ENCODE assay signal across 1 cellular context in the genomic region with DNA sequence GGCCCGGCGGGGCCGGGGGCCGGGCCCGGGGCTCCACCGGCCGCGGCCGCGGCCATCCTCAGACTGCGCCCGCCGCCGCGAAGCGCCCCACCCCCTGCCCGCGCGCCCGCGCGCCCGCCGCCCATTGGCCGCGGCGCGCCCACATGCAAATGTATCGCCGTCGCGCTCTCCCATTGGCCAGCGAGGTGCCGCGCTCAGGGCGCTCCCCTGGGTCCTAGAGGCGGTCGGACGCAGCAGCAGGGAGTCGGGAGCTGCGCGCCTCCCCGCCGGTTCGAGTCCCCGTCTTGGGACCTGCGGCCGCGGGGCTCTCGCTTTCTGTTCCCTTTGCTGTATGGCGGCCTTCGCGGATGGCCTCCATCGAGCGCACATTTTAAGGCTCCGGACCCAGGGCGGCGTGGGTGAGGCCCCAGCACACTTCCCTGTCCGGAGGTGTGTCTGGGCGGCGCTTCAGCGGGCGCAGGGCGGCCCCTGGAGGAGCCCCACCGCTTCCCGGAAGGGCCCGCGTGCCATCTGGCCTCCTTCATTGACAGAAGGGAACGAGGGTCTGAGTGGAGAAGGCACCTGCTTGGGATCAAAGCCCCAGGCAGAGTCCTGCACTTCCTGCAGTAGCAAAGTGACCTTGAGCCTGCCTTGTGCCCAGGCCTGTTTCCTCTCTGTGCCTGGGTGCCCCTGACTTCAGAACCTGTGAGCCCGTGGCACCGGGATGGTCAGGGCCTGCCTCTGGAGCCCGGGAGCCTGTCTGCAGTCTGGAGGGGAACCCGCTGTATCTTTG.
TF ChIP-seq lines count a peak whose summit lies in the region.

A gene with protein sequence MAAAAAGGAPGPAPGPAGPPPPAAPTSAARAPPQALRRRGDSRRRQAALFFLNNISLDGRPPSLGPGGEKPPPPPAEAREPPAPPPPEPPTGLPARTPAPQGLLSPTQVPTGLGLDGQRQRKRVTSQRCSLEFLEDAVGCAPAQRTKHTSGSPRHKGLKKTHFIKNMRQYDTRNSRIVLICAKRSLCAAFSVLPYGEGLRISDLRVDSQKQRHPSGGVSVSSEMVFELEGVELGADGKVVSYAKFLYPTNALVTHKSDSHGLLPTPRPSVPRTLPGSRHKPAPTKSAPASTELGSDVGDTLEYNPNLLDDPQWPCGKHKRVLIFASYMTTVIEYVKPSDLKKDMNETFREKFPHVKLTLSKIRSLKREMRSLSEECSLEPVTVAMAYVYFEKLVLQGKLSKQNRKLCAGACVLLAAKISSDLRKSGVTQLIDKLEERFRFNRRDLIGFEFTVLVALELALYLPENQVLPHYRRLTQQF (minus strand): TSS at position 65 of the 772 bp plus-strand sequence. CDS start 9 bp downstream, at position 56.

TF ChIP-seq in K562, 482 proteins besides CTCF, POLR2A, EP300 and RAD21 (continued from another document and continues in another):
- TF ChIP-seq, protein P1, sequence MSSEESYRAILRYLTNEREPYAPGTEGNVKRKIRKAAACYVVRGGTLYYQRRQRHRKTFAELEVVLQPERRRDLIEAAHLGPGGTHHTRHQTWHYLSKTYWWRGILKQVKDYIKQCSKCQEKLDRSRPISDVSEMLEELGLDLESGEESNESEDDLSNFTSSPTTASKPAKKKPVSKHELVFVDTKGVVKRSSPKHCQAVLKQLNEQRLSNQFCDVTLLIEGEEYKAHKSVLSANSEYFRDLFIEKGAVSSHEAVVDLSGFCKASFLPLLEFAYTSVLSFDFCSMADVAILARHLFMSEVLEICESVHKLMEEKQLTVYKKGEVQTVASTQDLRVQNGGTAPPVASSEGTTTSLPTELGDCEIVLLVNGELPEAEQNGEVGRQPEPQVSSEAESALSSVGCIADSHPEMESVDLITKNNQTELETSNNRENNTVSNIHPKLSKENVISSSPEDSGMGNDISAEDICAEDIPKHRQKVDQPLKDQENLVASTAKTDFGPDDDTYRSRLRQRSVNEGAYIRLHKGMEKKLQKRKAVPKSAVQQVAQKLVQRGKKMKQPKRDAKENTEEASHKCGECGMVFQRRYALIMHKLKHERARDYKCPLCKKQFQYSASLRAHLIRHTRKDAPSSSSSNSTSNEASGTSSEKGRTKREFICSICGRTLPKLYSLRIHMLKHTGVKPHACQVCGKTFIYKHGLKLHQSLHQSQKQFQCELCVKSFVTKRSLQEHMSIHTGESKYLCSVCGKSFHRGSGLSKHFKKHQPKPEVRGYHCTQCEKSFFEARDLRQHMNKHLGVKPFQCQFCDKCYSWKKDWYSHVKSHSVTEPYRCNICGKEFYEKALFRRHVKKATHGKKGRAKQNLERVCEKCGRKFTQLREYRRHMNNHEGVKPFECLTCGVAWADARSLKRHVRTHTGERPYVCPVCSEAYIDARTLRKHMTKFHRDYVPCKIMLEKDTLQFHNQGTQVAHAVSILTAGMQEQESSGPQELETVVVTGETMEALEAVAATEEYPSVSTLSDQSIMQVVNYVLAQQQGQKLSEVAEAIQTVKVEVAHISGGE (CRISPR knock-in tag; IDR thresholded peaks at IDR 0.05) = peak in 1 of 3 experiments; percentile 55; a peak in 1 of 6 replicates
- TF ChIP-seq ZKSCAN1 (IDR thresholded peaks at IDR 0.05; ENCODE audit: low read depth, low read length) = peak; percentile 37; the same call in 1 of the 2 replicates
- 0 out of 2 replicates have a peak, but pooled peaks have one; percentile 22 for TF ChIP-seq KAT7 (CRISPR knock-in tag; IDR thresholded peaks at IDR 0.05; ENCODE audit: borderline replicate concordance)
- TF ChIP-seq SUPT5H (IDR thresholded peaks at IDR 0.05) = 0 out of 2 replicates have a peak, but pooled peaks have one; percentile 35
- no peak for TF ChIP-seq EZH2 (IDR thresholded peaks at IDR 0.05; ENCODE audit: borderline replicate concordance, low read depth, low read length)
- peak; percentile 87 for TF ChIP-seq FOXM1 (IDR thresholded peaks at IDR 0.05; ENCODE audit: low read depth)
- TF ChIP-seq FOXM1 (CRISPR knock-in tag; IDR thresholded peaks at IDR 0.05; ENCODE audit: low read depth) = 0 out of 2 replicates have a peak, but pooled peaks have one; percentile 37
- TF ChIP-seq NFIX (CRISPR knock-in tag; IDR thresholded peaks at IDR 0.05; ENCODE audit: low read depth) = no peak
- TF ChIP-seq, protein P2, sequence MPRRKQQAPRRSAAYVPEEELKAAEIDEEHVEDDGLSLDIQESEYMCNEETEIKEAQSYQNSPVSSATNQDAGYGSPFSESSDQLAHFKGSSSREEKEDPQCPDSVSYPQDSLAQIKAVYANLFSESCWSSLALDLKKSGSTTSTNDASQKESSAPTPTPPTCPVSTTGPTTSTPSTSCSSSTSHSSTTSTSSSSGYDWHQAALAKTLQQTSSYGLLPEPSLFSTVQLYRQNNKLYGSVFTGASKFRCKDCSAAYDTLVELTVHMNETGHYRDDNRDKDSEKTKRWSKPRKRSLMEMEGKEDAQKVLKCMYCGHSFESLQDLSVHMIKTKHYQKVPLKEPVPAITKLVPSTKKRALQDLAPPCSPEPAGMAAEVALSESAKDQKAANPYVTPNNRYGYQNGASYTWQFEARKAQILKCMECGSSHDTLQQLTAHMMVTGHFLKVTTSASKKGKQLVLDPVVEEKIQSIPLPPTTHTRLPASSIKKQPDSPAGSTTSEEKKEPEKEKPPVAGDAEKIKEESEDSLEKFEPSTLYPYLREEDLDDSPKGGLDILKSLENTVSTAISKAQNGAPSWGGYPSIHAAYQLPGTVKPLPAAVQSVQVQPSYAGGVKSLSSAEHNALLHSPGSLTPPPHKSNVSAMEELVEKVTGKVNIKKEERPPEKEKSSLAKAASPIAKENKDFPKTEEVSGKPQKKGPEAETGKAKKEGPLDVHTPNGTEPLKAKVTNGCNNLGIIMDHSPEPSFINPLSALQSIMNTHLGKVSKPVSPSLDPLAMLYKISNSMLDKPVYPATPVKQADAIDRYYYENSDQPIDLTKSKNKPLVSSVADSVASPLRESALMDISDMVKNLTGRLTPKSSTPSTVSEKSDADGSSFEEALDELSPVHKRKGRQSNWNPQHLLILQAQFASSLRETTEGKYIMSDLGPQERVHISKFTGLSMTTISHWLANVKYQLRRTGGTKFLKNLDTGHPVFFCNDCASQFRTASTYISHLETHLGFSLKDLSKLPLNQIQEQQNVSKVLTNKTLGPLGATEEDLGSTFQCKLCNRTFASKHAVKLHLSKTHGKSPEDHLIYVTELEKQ (CRISPR knock-in tag; IDR thresholded peaks at IDR 0.05) = no peak
- no peak for TF ChIP-seq NCOA4 (IDR thresholded peaks at IDR 0.05; ENCODE audit: partially characterized antibody)
- no peak for TF ChIP-seq HDGF (IDR thresholded peaks at IDR 0.05)
- no peak for TF ChIP-seq ZNF124 (CRISPR knock-in tag; IDR thresholded peaks at IDR 0.05)
- TF ChIP-seq, protein P3, sequence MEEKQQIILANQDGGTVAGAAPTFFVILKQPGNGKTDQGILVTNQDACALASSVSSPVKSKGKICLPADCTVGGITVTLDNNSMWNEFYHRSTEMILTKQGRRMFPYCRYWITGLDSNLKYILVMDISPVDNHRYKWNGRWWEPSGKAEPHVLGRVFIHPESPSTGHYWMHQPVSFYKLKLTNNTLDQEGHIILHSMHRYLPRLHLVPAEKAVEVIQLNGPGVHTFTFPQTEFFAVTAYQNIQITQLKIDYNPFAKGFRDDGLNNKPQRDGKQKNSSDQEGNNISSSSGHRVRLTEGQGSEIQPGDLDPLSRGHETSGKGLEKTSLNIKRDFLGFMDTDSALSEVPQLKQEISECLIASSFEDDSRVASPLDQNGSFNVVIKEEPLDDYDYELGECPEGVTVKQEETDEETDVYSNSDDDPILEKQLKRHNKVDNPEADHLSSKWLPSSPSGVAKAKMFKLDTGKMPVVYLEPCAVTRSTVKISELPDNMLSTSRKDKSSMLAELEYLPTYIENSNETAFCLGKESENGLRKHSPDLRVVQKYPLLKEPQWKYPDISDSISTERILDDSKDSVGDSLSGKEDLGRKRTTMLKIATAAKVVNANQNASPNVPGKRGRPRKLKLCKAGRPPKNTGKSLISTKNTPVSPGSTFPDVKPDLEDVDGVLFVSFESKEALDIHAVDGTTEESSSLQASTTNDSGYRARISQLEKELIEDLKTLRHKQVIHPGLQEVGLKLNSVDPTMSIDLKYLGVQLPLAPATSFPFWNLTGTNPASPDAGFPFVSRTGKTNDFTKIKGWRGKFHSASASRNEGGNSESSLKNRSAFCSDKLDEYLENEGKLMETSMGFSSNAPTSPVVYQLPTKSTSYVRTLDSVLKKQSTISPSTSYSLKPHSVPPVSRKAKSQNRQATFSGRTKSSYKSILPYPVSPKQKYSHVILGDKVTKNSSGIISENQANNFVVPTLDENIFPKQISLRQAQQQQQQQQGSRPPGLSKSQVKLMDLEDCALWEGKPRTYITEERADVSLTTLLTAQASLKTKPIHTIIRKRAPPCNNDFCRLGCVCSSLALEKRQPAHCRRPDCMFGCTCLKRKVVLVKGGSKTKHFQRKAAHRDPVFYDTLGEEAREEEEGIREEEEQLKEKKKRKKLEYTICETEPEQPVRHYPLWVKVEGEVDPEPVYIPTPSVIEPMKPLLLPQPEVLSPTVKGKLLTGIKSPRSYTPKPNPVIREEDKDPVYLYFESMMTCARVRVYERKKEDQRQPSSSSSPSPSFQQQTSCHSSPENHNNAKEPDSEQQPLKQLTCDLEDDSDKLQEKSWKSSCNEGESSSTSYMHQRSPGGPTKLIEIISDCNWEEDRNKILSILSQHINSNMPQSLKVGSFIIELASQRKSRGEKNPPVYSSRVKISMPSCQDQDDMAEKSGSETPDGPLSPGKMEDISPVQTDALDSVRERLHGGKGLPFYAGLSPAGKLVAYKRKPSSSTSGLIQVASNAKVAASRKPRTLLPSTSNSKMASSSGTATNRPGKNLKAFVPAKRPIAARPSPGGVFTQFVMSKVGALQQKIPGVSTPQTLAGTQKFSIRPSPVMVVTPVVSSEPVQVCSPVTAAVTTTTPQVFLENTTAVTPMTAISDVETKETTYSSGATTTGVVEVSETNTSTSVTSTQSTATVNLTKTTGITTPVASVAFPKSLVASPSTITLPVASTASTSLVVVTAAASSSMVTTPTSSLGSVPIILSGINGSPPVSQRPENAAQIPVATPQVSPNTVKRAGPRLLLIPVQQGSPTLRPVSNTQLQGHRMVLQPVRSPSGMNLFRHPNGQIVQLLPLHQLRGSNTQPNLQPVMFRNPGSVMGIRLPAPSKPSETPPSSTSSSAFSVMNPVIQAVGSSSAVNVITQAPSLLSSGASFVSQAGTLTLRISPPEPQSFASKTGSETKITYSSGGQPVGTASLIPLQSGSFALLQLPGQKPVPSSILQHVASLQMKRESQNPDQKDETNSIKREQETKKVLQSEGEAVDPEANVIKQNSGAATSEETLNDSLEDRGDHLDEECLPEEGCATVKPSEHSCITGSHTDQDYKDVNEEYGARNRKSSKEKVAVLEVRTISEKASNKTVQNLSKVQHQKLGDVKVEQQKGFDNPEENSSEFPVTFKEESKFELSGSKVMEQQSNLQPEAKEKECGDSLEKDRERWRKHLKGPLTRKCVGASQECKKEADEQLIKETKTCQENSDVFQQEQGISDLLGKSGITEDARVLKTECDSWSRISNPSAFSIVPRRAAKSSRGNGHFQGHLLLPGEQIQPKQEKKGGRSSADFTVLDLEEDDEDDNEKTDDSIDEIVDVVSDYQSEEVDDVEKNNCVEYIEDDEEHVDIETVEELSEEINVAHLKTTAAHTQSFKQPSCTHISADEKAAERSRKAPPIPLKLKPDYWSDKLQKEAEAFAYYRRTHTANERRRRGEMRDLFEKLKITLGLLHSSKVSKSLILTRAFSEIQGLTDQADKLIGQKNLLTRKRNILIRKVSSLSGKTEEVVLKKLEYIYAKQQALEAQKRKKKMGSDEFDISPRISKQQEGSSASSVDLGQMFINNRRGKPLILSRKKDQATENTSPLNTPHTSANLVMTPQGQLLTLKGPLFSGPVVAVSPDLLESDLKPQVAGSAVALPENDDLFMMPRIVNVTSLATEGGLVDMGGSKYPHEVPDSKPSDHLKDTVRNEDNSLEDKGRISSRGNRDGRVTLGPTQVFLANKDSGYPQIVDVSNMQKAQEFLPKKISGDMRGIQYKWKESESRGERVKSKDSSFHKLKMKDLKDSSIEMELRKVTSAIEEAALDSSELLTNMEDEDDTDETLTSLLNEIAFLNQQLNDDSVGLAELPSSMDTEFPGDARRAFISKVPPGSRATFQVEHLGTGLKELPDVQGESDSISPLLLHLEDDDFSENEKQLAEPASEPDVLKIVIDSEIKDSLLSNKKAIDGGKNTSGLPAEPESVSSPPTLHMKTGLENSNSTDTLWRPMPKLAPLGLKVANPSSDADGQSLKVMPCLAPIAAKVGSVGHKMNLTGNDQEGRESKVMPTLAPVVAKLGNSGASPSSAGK (IDR thresholded peaks at IDR 0.05) = peak; percentile 94
- TF ChIP-seq ZNF253 (CRISPR knock-in tag; conservative IDR thresholded peaks at IDR 0.05) = no peak
- TF ChIP-seq, protein P4, sequence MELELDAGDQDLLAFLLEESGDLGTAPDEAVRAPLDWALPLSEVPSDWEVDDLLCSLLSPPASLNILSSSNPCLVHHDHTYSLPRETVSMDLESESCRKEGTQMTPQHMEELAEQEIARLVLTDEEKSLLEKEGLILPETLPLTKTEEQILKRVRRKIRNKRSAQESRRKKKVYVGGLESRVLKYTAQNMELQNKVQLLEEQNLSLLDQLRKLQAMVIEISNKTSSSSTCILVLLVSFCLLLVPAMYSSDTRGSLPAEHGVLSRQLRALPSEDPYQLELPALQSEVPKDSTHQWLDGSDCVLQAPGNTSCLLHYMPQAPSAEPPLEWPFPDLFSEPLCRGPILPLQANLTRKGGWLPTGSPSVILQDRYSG (tag; conservative IDR thresholded peaks at IDR 0.05; ENCODE audit: low read depth) = 0 out of 2 replicates have a peak, but pooled peaks have one; percentile 49
- no peak for TF ChIP-seq ZEB2 (IDR thresholded peaks at IDR 0.05)
- TF ChIP-seq MYNN (IDR thresholded peaks at IDR 0.05) = no peak
- TF ChIP-seq MYNN (CRISPR knock-in tag; IDR thresholded peaks at IDR 0.05) = no peak
- no peak for TF ChIP-seq SETDB1 (IDR thresholded peaks at IDR 0.05; ENCODE audit: low read length)
- no peak for TF ChIP-seq JUNB (CRISPR knock-in tag; conservative IDR thresholded peaks at IDR 0.05)
- peak in 1 of 2 experiments; percentile 61; a peak in 1 of 3 replicates for TF ChIP-seq CBX3 (IDR thresholded peaks at IDR 0.05; ENCODE audit: borderline replicate concordance in 1 of 2, low read length in 2 of 2)
- TF ChIP-seq SIN3B (IDR thresholded peaks at IDR 0.05; ENCODE audit: low read depth) = peak; percentile 30; the same call in 1 of the 2 replicates
- TF ChIP-seq LCOR (CRISPR knock-in tag; IDR thresholded peaks at IDR 0.05) = no peak; the same call in 1 of the 2 replicates
- TF ChIP-seq SRSF7 (optimal IDR thresholded peaks at IDR 0.05; ENCODE audit: low read depth, low read length) = no peak
- peak; percentile 74 for TF ChIP-seq CREM (IDR thresholded peaks at IDR 0.05; ENCODE audit: low read depth)
- TF ChIP-seq BHLHE40 (IDR thresholded peaks at IDR 0.05; ENCODE audit: low read length) = no peak
- peak in 1 of 2 experiments; percentile 23; a peak in 1 of 4 replicates for TF ChIP-seq TRIM24 (IDR thresholded peaks at IDR 0.05)
- TF ChIP-seq, protein P5, sequence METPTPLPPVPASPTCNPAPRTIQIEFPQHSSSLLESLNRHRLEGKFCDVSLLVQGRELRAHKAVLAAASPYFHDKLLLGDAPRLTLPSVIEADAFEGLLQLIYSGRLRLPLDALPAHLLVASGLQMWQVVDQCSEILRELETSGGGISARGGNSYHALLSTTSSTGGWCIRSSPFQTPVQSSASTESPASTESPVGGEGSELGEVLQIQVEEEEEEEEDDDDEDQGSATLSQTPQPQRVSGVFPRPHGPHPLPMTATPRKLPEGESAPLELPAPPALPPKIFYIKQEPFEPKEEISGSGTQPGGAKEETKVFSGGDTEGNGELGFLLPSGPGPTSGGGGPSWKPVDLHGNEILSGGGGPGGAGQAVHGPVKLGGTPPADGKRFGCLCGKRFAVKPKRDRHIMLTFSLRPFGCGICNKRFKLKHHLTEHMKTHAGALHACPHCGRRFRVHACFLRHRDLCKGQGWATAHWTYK (CRISPR knock-in tag; IDR thresholded peaks at IDR 0.05) = peak; percentile 51; the same call in 1 of the 2 replicates
- TF ChIP-seq ZNF551 (CRISPR knock-in tag; IDR thresholded peaks at IDR 0.05) = no peak
- TF ChIP-seq GABPB1 (CRISPR knock-in tag; IDR thresholded peaks at IDR 0.05) = peak; percentile 76
- TF ChIP-seq ZSCAN32 (CRISPR knock-in tag; IDR thresholded peaks at IDR 0.05) = no peak
